ENCODE assay signal across 1 cellular context in genomic region chr10:70232859-70233108, GRCh38.
TF ChIP-seq lines count a peak whose summit lies in the region.

No MANE protein-coding gene starts in this region.

TF ChIP-seq in HepG2, 621 proteins besides CTCF, POLR2A, EP300 and RAD21 (continued from another document):
- TF ChIP-seq GFI1 (CRISPR knock-in tag; IDR thresholded peaks at IDR 0.05; ENCODE audit: borderline replicate concordance) (no peak), ARHGAP35 (CRISPR knock-in tag; IDR thresholded peaks at IDR 0.05; ENCODE audit: borderline replicate concordance) (0 out of 2 replicates have a peak, but pooled peaks have one; percentile 3), MYNN (CRISPR knock-in tag; IDR thresholded peaks at IDR 0.05; ENCODE audit: low read depth) (0 out of 2 replicates have a peak, but pooled peaks have one; percentile 11), SUZ12 (IDR thresholded peaks at IDR 0.05; ENCODE audit: low read depth, low read length) (no peak), FOSL2 (CRISPR knock-in tag; IDR thresholded peaks at IDR 0.05) (no peak), SOX6 (IDR thresholded peaks at IDR 0.05) (no peak), SOX6 (CRISPR knock-in tag; IDR thresholded peaks at IDR 0.05) (no peak), ZBTB39 (CRISPR knock-in tag; IDR thresholded peaks at IDR 0.05) (0 out of 2 replicates have a peak, but pooled peaks have one; percentile 5), ZNF570 (CRISPR knock-in tag; IDR thresholded peaks at IDR 0.05; ENCODE audit: borderline replicate concordance) (no peak), POGK (CRISPR knock-in tag; conservative IDR thresholded peaks at IDR 0.05) (peak; percentile 29; the same call in 1 of the 2 replicates), ZNF160 (CRISPR knock-in tag; IDR thresholded peaks at IDR 0.05) (0 out of 2 replicates have a peak, but pooled peaks have one; percentile 6), NCOR1 (IDR thresholded peaks at IDR 0.05; ENCODE audit: borderline replicate concordance, low read length) (no peak), ZNF567 (CRISPR knock-in tag; IDR thresholded peaks at IDR 0.05; ENCODE audit: borderline replicate concordance) (no peak), PCBP1 (IDR thresholded peaks at IDR 0.05; ENCODE audit: borderline replicate concordance, low read depth, low read length) (0 out of 2 replicates have a peak, but pooled peaks have one; percentile 10), ZNF737 (CRISPR knock-in tag; IDR thresholded peaks at IDR 0.05; ENCODE audit: borderline replicate concordance) (peak; percentile 52; the same call in 1 of the 2 replicates), E2F2 (CRISPR knock-in tag; IDR thresholded peaks at IDR 0.05; ENCODE audit: borderline replicate concordance) (no peak), ZNF253 (CRISPR knock-in tag; IDR thresholded peaks at IDR 0.05; ENCODE audit: borderline replicate concordance) (no peak)
- TF ChIP-seq, protein P1, sequence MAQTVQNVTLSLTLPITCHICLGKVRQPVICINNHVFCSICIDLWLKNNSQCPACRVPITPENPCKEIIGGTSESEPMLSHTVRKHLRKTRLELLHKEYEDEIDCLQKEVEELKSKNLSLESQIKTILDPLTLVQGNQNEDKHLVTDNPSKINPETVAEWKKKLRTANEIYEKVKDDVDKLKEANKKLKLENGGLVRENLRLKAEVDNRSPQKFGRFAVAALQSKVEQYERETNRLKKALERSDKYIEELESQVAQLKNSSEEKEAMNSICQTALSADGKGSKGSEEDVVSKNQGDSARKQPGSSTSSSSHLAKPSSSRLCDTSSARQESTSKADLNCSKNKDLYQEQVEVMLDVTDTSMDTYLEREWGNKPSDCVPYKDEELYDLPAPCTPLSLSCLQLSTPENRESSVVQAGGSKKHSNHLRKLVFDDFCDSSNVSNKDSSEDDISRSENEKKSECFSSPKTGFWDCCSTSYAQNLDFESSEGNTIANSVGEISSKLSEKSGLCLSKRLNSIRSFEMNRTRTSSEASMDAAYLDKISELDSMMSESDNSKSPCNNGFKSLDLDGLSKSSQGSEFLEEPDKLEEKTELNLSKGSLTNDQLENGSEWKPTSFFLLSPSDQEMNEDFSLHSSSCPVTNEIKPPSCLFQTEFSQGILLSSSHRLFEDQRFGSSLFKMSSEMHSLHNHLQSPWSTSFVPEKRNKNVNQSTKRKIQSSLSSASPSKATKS (CRISPR knock-in tag; IDR thresholded peaks at IDR 0.05): 0 out of 2 replicates have a peak, but pooled peaks have one; percentile 17
TF ChIP-seq in HepG2: peak in this region for 9.
